In the genomic region with DNA sequence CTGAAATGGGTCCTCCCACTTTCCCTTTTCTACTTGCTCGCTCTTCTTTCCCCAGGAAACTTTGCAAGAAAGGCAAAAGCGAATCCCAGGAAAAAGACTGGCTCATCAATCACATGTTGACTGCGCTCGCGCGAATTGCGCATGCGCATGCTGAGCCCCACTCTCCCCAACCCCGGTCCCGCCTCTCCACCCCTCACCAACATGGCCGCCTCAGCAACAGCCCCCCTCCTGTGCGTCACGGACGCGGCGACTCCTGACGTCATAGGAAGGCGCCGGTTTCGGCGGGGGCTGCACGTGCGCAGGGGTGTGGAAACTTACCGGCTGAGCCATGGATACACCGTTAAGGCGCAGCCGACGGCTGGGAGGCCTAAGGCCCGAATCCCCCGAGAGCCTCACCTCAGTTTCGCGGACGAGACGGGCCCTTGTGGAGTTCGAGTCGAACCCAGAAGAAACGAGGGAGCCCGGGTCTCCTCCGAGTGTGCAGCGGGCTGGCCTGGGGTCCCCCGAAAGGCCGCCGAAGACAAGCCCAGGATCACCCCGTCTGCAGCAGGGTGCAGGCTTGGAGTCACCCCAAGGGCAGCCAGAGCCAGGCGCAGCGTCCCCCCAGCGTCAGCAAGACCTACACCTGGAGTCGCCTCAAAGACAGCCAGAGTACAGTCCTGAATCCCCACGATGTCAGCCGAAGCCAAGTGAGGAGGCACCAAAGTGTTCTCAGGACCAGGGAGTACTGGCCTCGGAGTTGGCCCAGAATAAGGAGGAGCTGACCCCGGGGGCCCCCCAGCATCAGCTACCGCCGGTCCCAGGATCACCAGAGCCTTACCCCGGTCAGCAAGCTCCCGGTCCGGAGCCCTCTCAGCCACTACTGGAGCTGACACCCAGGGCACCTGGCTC, we compare ENCODE assay signal across 8 cellular contexts. TPM values are rescaled to one million over a fixed set of nuclear protein-coding genes. Genes with fewer than 3 reads are reported as not detected.
A peak's percentile ranks its signal among the peaks of the same experiment; 100 is the strongest.
DNase-seq lines count a peak whose midpoint lies in the region; ATAC-seq and TF ChIP-seq lines count a peak whose summit lies in the region.

CCDC86 (plus strand) TSS at position 317 of the 891 bp plus-strand sequence; CDS start at position 329, 12 bp downstream.

- H3K4me3 ChIP-seq in H7 (ENCODE audit: insufficient read depth, low read depth, low read length): peak within 1 kb of the TSS; percentile 88
- peak within 1 kb of the TSS; percentile 72 for H3K4me3 ChIP-seq in SJSA1
- H3K4me3 ChIP-seq in foreskin fibroblast (ENCODE audit: low read depth in 1 of 2, low read length in 2 of 2): peak within 1 kb of the TSS; percentile 95 to 96
- peak within 1 kb of the TSS; percentile 92 for H3K4me3 ChIP-seq in neural cell (ENCODE audit: low read length)

- H3K27me3 ChIP-seq in H7 (ENCODE audit: control insufficient read depth, insufficient read depth, low read length): peaks cover 1% of the 10 kb centered on the region; the same call in 1 of the 2 replicates
- H3K27me3 ChIP-seq in SJSA1 (replicated peaks): no peaks in the 10 kb centered on the region
- H3K27me3 ChIP-seq in neural cell (ENCODE audit: insufficient read depth, low read depth, low read length): no peaks in the 10 kb centered on the region

- peaks cover 3% of the 10 kb centered on the region for H3K79me2 ChIP-seq in neural cell (replicated peaks; ENCODE audit: insufficient read depth, low read length)

- H3K9ac ChIP-seq in ES-I3 (ENCODE audit: low read depth, low read length): peak within 1 kb of the TSS; percentile 88
- H3K9ac ChIP-seq in neural cell (ENCODE audit: low read length): peak within 1 kb of the TSS; percentile 60

- DNase-seq in H7 (peak; percentile 99), M059J (ENCODE audit: low read depth) (peak; percentile 91), SJSA1 (ENCODE audit: low read depth in 1 of 2, low spot score in 2 of 2) (peak; percentile 98 to 99), foreskin fibroblast (peak; percentile 98 to 99)
- peak; percentile 98 for DNase-seq in activated gamma-delta T cell treated with anti-CD3 and anti-CD28 coated beads, Interleukin-2, amount 50 U/mL, for 16 hours (ENCODE audit: low read depth)
- peak; percentile 98 to 99 for DNase-seq in stimulated activated naive CD8-positive, alpha-beta T cell treated with anti-CD3 and anti-CD28 coated beads, Interleukin-15, amount 100 ng/mL, for 72 hours

- peaks cover 16% of the 10 kb centered on the region for H3K4me1 ChIP-seq in ES-I3 (ENCODE audit: insufficient read depth, low read length)
- peaks cover 38% of the 10 kb centered on the region for H3K4me1 ChIP-seq in SJSA1 (replicated peaks)

- H3K9me3 ChIP-seq in ES-I3 (ENCODE audit: control insufficient read depth, insufficient read depth, low read length) (no peaks in the 10 kb centered on the region), SJSA1 (replicated peaks) (no peaks in the 10 kb centered on the region), neural cell (ENCODE audit: low read length) (no peaks in the 10 kb centered on the region)

- no peak for TF ChIP-seq CTCF in foreskin fibroblast (IDR thresholded peaks at IDR 0.05; ENCODE audit: low read depth, low read length)
- no peak for TF ChIP-seq CTCF in neural cell (IDR thresholded peaks at IDR 0.05; ENCODE audit: poor library complexity, severe bottlenecking)

- peak within 1 kb of the TSS; percentile 80 for H3K4me2 ChIP-seq in neural cell (ENCODE audit: low read length)

- TF ChIP-seq RAD21 in neural cell (conservative IDR thresholded peaks at IDR 0.05): peak; percentile 36

- peak; percentile 95 for ATAC-seq in stimulated activated naive CD8-positive, alpha-beta T cell treated with anti-CD3 and anti-CD28 coated beads, Interleukin-15, amount 100 ng/mL, for 72 hours

- peak within 1 kb of the TSS; percentile 95 to 96 for H3K27ac Mint-ChIP-seq in stimulated activated naive CD8-positive, alpha-beta T cell treated with anti-CD3 and anti-CD28 coated beads, Interleukin-15, amount 100 ng/mL, for 72 hours

- H3K4me1 Mint-ChIP-seq in stimulated activated naive CD8-positive, alpha-beta T cell treated with anti-CD3 and anti-CD28 coated beads, Interleukin-15, amount 100 ng/mL, for 72 hours: peaks cover 52% of the 10 kb centered on the region

- peak within 1 kb of the TSS; percentile 76 for H2AFZ ChIP-seq in neural cell (ENCODE audit: low read depth, low read length)

- H3K4me3 Mint-ChIP-seq in stimulated activated naive CD8-positive, alpha-beta T cell treated with anti-CD3 and anti-CD28 coated beads, Interleukin-15, amount 100 ng/mL, for 72 hours: peak within 1 kb of the TSS; percentile 94

- H3K9me3 Mint-ChIP-seq in stimulated activated naive CD8-positive, alpha-beta T cell treated with anti-CD3 and anti-CD28 coated beads, Interleukin-15, amount 100 ng/mL, for 72 hours: peaks cover 0 to 6% of the 10 kb centered on the region in 2 donors

- no peaks in the 10 kb centered on the region for H3K36me3 ChIP-seq in ES-I3 (ENCODE audit: insufficient read depth, low read length)
- no peaks in the 10 kb centered on the region; the same call in 1 of the 2 replicates for H3K36me3 ChIP-seq in H7 (replicated peaks; ENCODE audit: control insufficient read depth, insufficient read depth, low read length)
- H3K36me3 ChIP-seq in SJSA1: peaks cover 23% of the 10 kb centered on the region
- no peaks in the 10 kb centered on the region for H3K36me3 ChIP-seq in neural cell (ENCODE audit: insufficient read depth, low read length)

- H3K27me3 Mint-ChIP-seq in stimulated activated naive CD8-positive, alpha-beta T cell treated with anti-CD3 and anti-CD28 coated beads, Interleukin-15, amount 100 ng/mL, for 72 hours: no peaks in the 10 kb centered on the region

- no peaks in the 10 kb centered on the region for H3K9me2 ChIP-seq in neural cell (ENCODE audit: insufficient read depth, low read length)

- no peaks in the 10 kb centered on the region for H4K20me1 ChIP-seq in neural cell (ENCODE audit: insufficient read depth)

- H3F3A ChIP-seq in neural cell (ENCODE audit: insufficient read depth, low read length, poor library complexity, severe bottlenecking): no peaks in the 10 kb centered on the region

- peak within 1 kb of the TSS; percentile 44 for H3K27ac ChIP-seq in SJSA1
- H3K27ac ChIP-seq in neural cell (ENCODE audit: low read length): no peak within 1 kb of the TSS

- TF ChIP-seq EP300 in neural cell (conservative IDR thresholded peaks at IDR 0.05; ENCODE audit: poor library complexity, severe bottlenecking): peak; percentile 76

TF ChIP-seq in neural cell, 6 proteins besides CTCF, POLR2A, EP300 and RAD21:
- TF ChIP-seq MXI1 (conservative IDR thresholded peaks at IDR 0.05; ENCODE audit: poor library complexity, severe bottlenecking) (peak; percentile 100), EZH2 (IDR thresholded peaks at IDR 0.05; ENCODE audit: borderline replicate concordance, insufficient read depth, low read length, poor library complexity, severe bottlenecking) (no peak), TAF1 (IDR thresholded peaks at IDR 0.05; ENCODE audit: low read depth) (peak; percentile 29), SMC3 (conservative IDR thresholded peaks at IDR 0.05; ENCODE audit: poor library complexity) (peak; percentile 56), POLR2AphosphoS5 (IDR thresholded peaks at IDR 0.05) (peak; percentile 68)
- TF ChIP-seq, protein P1, sequence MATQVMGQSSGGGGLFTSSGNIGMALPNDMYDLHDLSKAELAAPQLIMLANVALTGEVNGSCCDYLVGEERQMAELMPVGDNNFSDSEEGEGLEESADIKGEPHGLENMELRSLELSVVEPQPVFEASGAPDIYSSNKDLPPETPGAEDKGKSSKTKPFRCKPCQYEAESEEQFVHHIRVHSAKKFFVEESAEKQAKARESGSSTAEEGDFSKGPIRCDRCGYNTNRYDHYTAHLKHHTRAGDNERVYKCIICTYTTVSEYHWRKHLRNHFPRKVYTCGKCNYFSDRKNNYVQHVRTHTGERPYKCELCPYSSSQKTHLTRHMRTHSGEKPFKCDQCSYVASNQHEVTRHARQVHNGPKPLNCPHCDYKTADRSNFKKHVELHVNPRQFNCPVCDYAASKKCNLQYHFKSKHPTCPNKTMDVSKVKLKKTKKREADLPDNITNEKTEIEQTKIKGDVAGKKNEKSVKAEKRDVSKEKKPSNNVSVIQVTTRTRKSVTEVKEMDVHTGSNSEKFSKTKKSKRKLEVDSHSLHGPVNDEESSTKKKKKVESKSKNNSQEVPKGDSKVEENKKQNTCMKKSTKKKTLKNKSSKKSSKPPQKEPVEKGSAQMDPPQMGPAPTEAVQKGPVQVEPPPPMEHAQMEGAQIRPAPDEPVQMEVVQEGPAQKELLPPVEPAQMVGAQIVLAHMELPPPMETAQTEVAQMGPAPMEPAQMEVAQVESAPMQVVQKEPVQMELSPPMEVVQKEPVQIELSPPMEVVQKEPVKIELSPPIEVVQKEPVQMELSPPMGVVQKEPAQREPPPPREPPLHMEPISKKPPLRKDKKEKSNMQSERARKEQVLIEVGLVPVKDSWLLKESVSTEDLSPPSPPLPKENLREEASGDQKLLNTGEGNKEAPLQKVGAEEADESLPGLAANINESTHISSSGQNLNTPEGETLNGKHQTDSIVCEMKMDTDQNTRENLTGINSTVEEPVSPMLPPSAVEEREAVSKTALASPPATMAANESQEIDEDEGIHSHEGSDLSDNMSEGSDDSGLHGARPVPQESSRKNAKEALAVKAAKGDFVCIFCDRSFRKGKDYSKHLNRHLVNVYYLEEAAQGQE (IDR thresholded peaks at IDR 0.05; ENCODE audit: borderline replicate concordance): peak; percentile 44

RNA-seq across cellular contexts. Expression of gene CCDC86, which starts in this region (rescaled TPM):
- 17.6 and 19.4 TPM in 2 replicates for total RNA-seq in H7 (2014; rRNA removed; shearing (Covaris generic))
- total RNA-seq in M059J (2014; rRNA removed; shearing (Covaris generic)): 13.9 and 19.7 TPM in 2 replicates
- total RNA-seq in SJSA1 (2014; rRNA removed; shearing (Covaris generic)): 18.4 and 22.3 TPM in 2 replicates
- polyA plus RNA-seq in neural cell: 0.16 and 1.3 TPM in 2 replicates
- 2.5 and 2.7 TPM in 2 replicates for polyA minus RNA-seq in neural cell
